Comparison of ENCODE assay signal across 25 cellular contexts in genomic region chr3:186440850-186441249, GRCh38.
DNase-seq lines count a peak whose midpoint lies in the region; ATAC-seq lines count a peak whose summit lies in the region.
"Had no signal": no experiment of that assay in that cellular context is flagged by ENCODE, and none has a peak within 500 bp of the region (broad histone marks: within the 10 kb centered on the region; RNA-seq: fewer than 3 reads in every experiment).

No MANE protein-coding gene starts in this region.

- peaks cover 1% of the 10 kb centered on the region for H3K4me1 ChIP-seq in right cardiac atrium (ENCODE audit: control insufficient read depth, insufficient read depth, low read length)
- H3K4me1 ChIP-seq: HAP-1 had no signal

- no peak overlapping the region for H3K4me3 ChIP-seq in right cardiac atrium (ENCODE audit: low read length)
- H3K4me3 ChIP-seq: HAP-1 had no signal

- H3K36me3 Mint-ChIP-seq in activated naive CD8-positive, alpha-beta T cell treated with anti-CD3 and anti-CD28 coated beads for 36 hours = no peaks in the 10 kb centered on the region
- H3K36me3 Mint-ChIP-seq: IgD-negative memory B cell had no signal

- no peaks in the 10 kb centered on the region for H3K27me3 Mint-ChIP-seq in activated naive CD8-positive, alpha-beta T cell treated with anti-CD3 and anti-CD28 coated beads for 36 hours
- H3K27me3 Mint-ChIP-seq: IgD-negative memory B cell had no signal

- intact Hi-C loops in Right ventricle myocardium inferior (cut with DNase I) (loop anchor here (5.0 kb wide), 2 partner anchors 79 to 124 kb away; partner anchors contain the start of gene DGKG), cardiac septum (cut with DNase I) (loop anchor here (5.0 kb wide), 3 partner anchors 34 to 79 kb away; partner anchors contain the start of gene DGKG), Right ventricle myocardium superior (cut with DNase I) (no loop called here), right cardiac atrium (cut with DNase I) (no loop called here)

- no peaks in the 10 kb centered on the region for H3K27me3 ChIP-seq in right cardiac atrium (ENCODE audit: control insufficient read depth, insufficient read depth)

- H3K9me3 Mint-ChIP-seq in activated naive CD8-positive, alpha-beta T cell treated with anti-CD3 and anti-CD28 coated beads for 36 hours = no peaks in the 10 kb centered on the region
- H3K9me3 Mint-ChIP-seq: HFFc6, IgD-negative memory B cell had no signal

- H3K4me1 Mint-ChIP-seq in activated naive CD8-positive, alpha-beta T cell treated with anti-CD3 and anti-CD28 coated beads for 36 hours = no peaks in the 10 kb centered on the region
- H3K4me1 Mint-ChIP-seq: IgD-negative memory B cell had no signal

- peak overlapping the region; percentile 76 for H3K27ac ChIP-seq in right cardiac atrium (ENCODE audit: low read length)
- H3K27ac ChIP-seq: HL-60 had no signal

- no peak overlapping the region for H3K27ac Mint-ChIP-seq in activated naive CD8-positive, alpha-beta T cell treated with anti-CD3 and anti-CD28 coated beads for 36 hours
- H3K27ac Mint-ChIP-seq: HFFc6, IgD-negative memory B cell had no signal

- DNase-seq in Right ventricle myocardium inferior (ENCODE audit: missing footprints) (no peak), cardiac septum (ENCODE audit: low spot score) (no peak), Right ventricle myocardium superior (no peak), right cardiac atrium (no peak)
- no peak for DNase-seq in activated naive CD8-positive, alpha-beta T cell treated with anti-CD3 and anti-CD28 coated beads for 36 hours
- no peak for DNase-seq in activated CD8-positive, alpha-beta memory T cell treated with anti-CD3 and anti-CD28 coated beads, Interleukin-2, amount 50 U/mL, for 4 hours
- DNase-seq: Calu3; DMS53; GOT3; HFFc6; NCI-H1048; NCI-H1417; NCI-H187; NCI-H2081 treated with DMSO at 0.1 percent for 48 hours; NCI-H524; NCI-H774; NK-92 treated with Interleukin-12 subunit alpha and Interleukin-12 subunit beta, amount 100 ng/mL, for 24 hours; PC-3; RPMI8226; SHP77 treated with DMSO at 0.1 percent for 48 hours had no signal

- 58% methylated on average over 3 of the region's 3 CpGs for WGBS in right cardiac atrium

- H3K9me3 ChIP-seq in right cardiac atrium (ENCODE audit: control insufficient read depth, low read length) = no peaks in the 10 kb centered on the region
- H3K9me3 ChIP-seq: HAP-1 had no signal

- ATAC-seq in Right ventricle myocardium inferior (peak; percentile 43), Right ventricle myocardium superior (ENCODE audit: poor library complexity) (peak; percentile 73), right cardiac atrium (peak in 1 of 2 donors; percentile 40), HG03135 (IDR thresholded peaks at IDR 0.05; ENCODE audit: unreplicated experiment) (no peak), HG03460 (IDR thresholded peaks at IDR 0.05; ENCODE audit: unreplicated experiment) (no peak)
- ATAC-seq: PC-3 had no signal

- H3K4me3 Mint-ChIP-seq in activated naive CD8-positive, alpha-beta T cell treated with anti-CD3 and anti-CD28 coated beads for 36 hours = no peak overlapping the region
- H3K4me3 Mint-ChIP-seq: HFFc6, IgD-negative memory B cell had no signal

Comparison
In these comparisons a context has a peak if more than half of its experiments do, and no peak if none do; other contexts are left out.
1. intact Hi-C loops: an anchor here in Right ventricle myocardium inferior (5.0 kb wide) and cardiac septum (5.0 kb wide); none called in Right ventricle myocardium superior and right cardiac atrium.
2. ATAC-seq: peak in Right ventricle myocardium inferior (single experiment) and Right ventricle myocardium superior (single experiment); none in HG03135 (single experiment) and HG03460 (single experiment).